1 cellular context compared by ENCODE assay signal in genomic region chr13:21053231-21053630, GRCh38.
TF ChIP-seq lines count a peak whose summit lies in the region.

No MANE protein-coding gene starts in this region.

TF ChIP-seq in H1, 55 proteins besides CTCF, POLR2A, EP300 and RAD21:
- TF ChIP-seq MAFK (IDR thresholded peaks at IDR 0.05; ENCODE audit: low read depth, low read length) (no peak), HDAC6 (IDR thresholded peaks at IDR 0.05; ENCODE audit: low read depth, low read length) (no peak), POLR2AphosphoS5 (IDR thresholded peaks at IDR 0.05; ENCODE audit: low read depth, low read length) (0 out of 2 replicates have a peak, but pooled peaks have one; percentile 33)
